2 cellular contexts compared by ENCODE assay signal in the genomic region with DNA sequence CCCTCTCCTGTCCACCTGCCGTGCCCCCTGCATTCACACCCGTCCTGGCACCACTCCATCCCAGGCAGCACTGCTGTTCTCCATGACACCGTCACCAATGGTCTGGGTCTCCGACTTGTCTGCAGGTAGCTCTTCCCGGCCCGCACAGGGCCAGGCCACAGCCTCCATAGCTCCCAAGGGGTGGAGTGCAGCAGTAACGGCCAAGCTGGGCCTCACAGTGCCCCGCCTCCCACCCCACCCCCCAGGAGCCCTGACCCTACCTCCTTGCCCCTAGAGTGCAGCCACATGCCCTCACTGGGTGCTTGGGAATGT.
TF ChIP-seq lines count a peak whose summit lies in the region.

No MANE protein-coding gene starts in this region.

TF ChIP-seq in GM23338, 12 proteins besides CTCF, POLR2A, EP300 and RAD21 (continued from another document):
- TF ChIP-seq, protein P1, sequence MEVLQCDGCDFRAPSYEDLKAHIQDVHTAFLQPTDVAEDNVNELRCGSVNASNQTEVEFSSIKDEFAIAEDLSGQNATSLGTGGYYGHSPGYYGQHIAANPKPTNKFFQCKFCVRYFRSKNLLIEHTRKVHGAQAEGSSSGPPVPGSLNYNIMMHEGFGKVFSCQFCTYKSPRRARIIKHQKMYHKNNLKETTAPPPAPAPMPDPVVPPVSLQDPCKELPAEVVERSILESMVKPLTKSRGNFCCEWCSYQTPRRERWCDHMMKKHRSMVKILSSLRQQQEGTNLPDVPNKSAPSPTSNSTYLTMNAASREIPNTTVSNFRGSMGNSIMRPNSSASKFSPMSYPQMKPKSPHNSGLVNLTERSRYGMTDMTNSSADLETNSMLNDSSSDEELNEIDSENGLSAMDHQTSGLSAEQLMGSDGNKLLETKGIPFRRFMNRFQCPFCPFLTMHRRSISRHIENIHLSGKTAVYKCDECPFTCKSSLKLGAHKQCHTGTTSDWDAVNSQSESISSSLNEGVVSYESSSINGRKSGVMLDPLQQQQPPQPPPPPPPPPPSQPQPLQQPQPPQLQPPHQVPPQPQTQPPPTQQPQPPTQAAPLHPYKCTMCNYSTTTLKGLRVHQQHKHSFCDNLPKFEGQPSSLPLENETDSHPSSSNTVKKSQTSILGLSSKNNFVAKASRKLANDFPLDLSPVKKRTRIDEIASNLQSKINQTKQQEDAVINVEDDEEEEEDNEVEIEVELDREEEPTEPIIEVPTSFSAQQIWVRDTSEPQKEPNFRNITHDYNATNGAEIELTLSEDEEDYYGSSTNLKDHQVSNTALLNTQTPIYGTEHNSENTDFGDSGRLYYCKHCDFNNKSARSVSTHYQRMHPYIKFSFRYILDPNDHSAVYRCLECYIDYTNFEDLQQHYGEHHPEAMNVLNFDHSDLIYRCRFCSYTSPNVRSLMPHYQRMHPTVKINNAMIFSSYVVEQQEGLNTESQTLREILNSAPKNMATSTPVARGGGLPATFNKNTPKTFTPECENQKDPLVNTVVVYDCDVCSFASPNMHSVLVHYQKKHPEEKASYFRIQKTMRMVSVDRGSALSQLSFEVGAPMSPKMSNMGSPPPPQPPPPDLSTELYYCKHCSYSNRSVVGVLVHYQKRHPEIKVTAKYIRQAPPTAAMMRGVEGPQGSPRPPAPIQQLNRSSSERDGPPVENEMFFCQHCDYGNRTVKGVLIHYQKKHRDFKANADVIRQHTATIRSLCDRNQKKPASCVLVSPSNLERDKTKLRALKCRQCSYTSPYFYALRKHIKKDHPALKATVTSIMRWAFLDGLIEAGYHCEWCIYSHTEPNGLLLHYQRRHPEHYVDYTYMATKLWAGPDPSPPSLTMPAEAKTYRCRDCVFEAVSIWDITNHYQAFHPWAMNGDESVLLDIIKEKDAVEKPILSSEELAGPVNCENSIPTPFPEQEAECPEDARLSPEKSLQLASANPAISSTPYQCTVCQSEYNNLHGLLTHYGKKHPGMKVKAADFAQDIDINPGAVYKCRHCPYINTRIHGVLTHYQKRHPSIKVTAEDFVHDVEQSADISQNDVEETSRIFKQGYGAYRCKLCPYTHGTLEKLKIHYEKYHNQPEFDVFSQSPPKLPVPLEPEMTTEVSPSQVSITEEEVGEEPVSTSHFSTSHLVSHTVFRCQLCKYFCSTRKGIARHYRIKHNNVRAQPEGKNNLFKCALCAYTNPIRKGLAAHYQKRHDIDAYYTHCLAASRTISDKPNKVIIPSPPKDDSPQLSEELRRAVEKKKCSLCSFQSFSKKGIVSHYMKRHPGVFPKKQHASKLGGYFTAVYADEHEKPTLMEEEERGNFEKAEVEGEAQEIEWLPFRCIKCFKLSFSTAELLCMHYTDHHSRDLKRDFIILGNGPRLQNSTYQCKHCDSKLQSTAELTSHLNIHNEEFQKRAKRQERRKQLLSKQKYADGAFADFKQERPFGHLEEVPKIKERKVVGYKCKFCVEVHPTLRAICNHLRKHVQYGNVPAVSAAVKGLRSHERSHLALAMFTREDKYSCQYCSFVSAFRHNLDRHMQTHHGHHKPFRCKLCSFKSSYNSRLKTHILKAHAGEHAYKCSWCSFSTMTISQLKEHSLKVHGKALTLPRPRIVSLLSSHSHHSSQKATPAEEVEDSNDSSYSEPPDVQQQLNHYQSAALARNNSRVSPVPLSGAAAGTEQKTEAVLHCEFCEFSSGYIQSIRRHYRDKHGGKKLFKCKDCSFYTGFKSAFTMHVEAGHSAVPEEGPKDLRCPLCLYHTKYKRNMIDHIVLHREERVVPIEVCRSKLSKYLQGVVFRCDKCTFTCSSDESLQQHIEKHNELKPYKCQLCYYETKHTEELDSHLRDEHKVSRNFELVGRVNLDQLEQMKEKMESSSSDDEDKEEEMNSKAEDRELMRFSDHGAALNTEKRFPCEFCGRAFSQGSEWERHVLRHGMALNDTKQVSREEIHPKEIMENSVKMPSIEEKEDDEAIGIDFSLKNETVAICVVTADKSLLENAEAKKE (CRISPR knock-in tag; IDR thresholded peaks at IDR 0.05), result no peak
- TF ChIP-seq, protein P2, sequence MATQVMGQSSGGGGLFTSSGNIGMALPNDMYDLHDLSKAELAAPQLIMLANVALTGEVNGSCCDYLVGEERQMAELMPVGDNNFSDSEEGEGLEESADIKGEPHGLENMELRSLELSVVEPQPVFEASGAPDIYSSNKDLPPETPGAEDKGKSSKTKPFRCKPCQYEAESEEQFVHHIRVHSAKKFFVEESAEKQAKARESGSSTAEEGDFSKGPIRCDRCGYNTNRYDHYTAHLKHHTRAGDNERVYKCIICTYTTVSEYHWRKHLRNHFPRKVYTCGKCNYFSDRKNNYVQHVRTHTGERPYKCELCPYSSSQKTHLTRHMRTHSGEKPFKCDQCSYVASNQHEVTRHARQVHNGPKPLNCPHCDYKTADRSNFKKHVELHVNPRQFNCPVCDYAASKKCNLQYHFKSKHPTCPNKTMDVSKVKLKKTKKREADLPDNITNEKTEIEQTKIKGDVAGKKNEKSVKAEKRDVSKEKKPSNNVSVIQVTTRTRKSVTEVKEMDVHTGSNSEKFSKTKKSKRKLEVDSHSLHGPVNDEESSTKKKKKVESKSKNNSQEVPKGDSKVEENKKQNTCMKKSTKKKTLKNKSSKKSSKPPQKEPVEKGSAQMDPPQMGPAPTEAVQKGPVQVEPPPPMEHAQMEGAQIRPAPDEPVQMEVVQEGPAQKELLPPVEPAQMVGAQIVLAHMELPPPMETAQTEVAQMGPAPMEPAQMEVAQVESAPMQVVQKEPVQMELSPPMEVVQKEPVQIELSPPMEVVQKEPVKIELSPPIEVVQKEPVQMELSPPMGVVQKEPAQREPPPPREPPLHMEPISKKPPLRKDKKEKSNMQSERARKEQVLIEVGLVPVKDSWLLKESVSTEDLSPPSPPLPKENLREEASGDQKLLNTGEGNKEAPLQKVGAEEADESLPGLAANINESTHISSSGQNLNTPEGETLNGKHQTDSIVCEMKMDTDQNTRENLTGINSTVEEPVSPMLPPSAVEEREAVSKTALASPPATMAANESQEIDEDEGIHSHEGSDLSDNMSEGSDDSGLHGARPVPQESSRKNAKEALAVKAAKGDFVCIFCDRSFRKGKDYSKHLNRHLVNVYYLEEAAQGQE (IDR thresholded peaks at IDR 0.05; ENCODE audit: unreplicated experiment), result no peak
- no peak for TF ChIP-seq JUNB (IDR thresholded peaks at IDR 0.05; ENCODE audit: unreplicated experiment)
- no peak for TF ChIP-seq CREB1 (CRISPR knock-in tag; IDR thresholded peaks at IDR 0.05; ENCODE audit: low read depth)
- TF ChIP-seq EZH2phosphoT487 (IDR thresholded peaks at IDR 0.05; ENCODE audit: unreplicated experiment), result no peak
TF ChIP-seq in GM23338: peak in this region for 0.

TF ChIP-seq in SK-N-SH, 30 proteins besides CTCF, POLR2A, EP300 and RAD21 (continued from another document):
- TF ChIP-seq, protein P3, sequence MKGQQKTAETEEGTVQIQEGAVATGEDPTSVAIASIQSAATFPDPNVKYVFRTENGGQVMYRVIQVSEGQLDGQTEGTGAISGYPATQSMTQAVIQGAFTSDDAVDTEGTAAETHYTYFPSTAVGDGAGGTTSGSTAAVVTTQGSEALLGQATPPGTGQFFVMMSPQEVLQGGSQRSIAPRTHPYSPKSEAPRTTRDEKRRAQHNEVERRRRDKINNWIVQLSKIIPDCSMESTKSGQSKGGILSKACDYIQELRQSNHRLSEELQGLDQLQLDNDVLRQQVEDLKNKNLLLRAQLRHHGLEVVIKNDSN (IDR thresholded peaks at IDR 0.05; ENCODE audit: borderline replicate concordance, low read depth), result no peak
- TF ChIP-seq, protein P4, sequence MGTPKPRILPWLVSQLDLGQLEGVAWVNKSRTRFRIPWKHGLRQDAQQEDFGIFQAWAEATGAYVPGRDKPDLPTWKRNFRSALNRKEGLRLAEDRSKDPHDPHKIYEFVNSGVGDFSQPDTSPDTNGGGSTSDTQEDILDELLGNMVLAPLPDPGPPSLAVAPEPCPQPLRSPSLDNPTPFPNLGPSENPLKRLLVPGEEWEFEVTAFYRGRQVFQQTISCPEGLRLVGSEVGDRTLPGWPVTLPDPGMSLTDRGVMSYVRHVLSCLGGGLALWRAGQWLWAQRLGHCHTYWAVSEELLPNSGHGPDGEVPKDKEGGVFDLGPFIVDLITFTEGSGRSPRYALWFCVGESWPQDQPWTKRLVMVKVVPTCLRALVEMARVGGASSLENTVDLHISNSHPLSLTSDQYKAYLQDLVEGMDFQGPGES (IDR thresholded peaks at IDR 0.05; ENCODE audit: low read depth, low read length), result no peak
- TF ChIP-seq RFX5 (IDR thresholded peaks at IDR 0.05; ENCODE audit: low read length), result no peak
- TF ChIP-seq EZH2phosphoT487 (IDR thresholded peaks at IDR 0.05; ENCODE audit: borderline replicate concordance, low read depth), result no peak
- TF ChIP-seq YY1 (IDR thresholded peaks at IDR 0.05; ENCODE audit: low read depth), result no peak
- no peak for TF ChIP-seq SIN3A (IDR thresholded peaks at IDR 0.05; ENCODE audit: borderline replicate concordance, low read depth, low read length)
- no peak for TF ChIP-seq POLR2AphosphoS5 (IDR thresholded peaks at IDR 0.05; ENCODE audit: low read depth, low read length)
